In the genomic region with DNA sequence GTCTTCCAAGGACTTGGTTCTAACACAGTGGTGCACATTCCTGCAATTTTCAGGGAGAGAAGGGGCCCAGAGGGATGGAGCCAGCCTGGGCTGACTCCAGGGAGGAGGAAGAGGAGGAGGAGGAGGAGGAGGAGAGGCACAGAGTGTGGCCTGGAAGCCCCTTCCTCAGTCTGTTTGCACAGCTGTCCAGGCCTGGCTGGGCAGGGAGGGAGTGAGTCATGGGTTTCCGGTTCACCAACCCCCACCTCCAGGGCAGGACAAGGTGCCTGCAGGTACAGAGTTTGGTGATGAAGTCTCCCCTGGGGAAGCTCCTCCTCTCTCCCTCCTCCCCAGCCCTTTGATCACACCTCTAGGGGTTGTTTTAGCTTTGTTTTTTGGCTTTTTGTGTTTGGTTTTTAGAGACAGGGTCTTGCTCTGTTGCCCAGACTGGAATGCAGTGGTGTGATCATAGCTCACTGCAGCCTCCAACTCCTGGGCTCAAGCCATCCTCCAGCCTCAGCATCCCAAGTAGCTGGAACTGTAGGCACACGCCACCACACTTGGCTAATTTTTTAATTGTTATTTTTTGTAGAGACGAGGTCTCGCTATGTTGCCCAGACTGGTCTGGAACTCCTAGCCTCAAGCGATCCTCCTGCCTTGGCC, we compare ENCODE assay signal across 1 cellular context.
TF ChIP-seq lines count a peak whose summit lies in the region.

No MANE protein-coding gene starts in this region.

TF ChIP-seq in GM23338, 12 proteins besides CTCF, POLR2A, EP300 and RAD21 (continued from another document):
- TF ChIP-seq REST (IDR thresholded peaks at IDR 0.05; ENCODE audit: unreplicated experiment) (no peak), POLR2AphosphoS5 (IDR thresholded peaks at IDR 0.05; ENCODE audit: low read depth) (no peak), NANOG (IDR thresholded peaks at IDR 0.05; ENCODE audit: borderline replicate concordance) (no peak), STAT1 (IDR thresholded peaks at IDR 0.05; ENCODE audit: unreplicated experiment) (no peak), ZNF462 (CRISPR knock-in tag; IDR thresholded peaks at IDR 0.05) (no peak)
